In the genomic region with DNA sequence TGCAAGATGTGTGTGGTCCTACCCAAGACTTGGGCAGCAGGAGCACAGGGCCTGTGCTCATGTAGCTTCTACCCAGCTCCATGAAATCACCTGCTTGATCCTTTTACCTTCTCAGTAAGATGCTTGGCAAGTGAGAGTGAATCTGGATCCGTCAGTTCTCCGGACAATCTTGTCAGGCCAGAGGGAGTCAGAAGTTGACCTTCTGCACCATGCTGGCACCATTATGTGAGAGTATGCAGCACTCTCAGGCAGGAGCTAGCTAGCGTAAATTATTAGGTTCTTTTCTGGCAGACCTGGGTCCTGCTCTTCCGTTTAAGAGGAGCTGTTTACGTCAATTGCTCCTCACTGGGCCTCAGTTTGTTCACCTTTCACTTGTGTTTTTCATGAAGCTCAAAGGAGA, we compare ENCODE assay signal across 20 cellular contexts. TPM values are rescaled to one million over a fixed set of nuclear protein-coding genes. Genes with fewer than 3 reads are reported as not detected.
DNase-seq lines count a peak whose midpoint lies in the region; ATAC-seq and TF ChIP-seq lines count a peak whose summit lies in the region.
"Had no signal": no experiment of that assay in that cellular context is flagged by ENCODE, and none has a peak within 500 bp of the region (broad histone marks: within the 10 kb centered on the region; RNA-seq: fewer than 3 reads in every experiment).

No MANE protein-coding gene starts in this region.

- H3K9me3 ChIP-seq in T-helper 17 cell (ENCODE audit: control insufficient read depth, low read length, poor library complexity, severe bottlenecking) = no peaks in the 10 kb centered on the region
- no peaks in the 10 kb centered on the region for H3K9me3 ChIP-seq in BE2C
- H3K9me3 ChIP-seq: pancreas, testis had no signal

- no peaks in the 10 kb centered on the region for H3K9me3 Mint-ChIP-seq in activated naive CD4-positive, alpha-beta T cell treated with anti-CD3 and anti-CD28 coated beads for 36 hours
- no peaks in the 10 kb centered on the region for H3K9me3 Mint-ChIP-seq in activated naive CD4-positive, alpha-beta T cell treated with anti-CD3 and anti-CD28 coated beads, Interleukin-2, amount 10 ng/mL, durations not matched to agents 7 days and 5 days
- no peaks in the 10 kb centered on the region for H3K9me3 Mint-ChIP-seq in memory B cell
- no peaks in the 10 kb centered on the region for H3K9me3 Mint-ChIP-seq in stimulated activated memory B cell treated with anti-CD40 and anti-IgM and Interleukin-4, amounts not matched to agents 10 μg/mL and 1 μg/mL and 100 μg/mL, for 72 hours

- ATAC-seq in T-helper 17 cell (no peak), memory B cell (ENCODE audit: low read depth) (no peak)
- no peak for ATAC-seq in stimulated activated memory B cell treated with anti-CD40 and anti-IgM and Interleukin-4, amounts not matched to agents 10 μg/mL and 1 μg/mL and 100 μg/mL, for 72 hours

- H3K36me3 Mint-ChIP-seq in activated naive CD4-positive, alpha-beta T cell treated with anti-CD3 and anti-CD28 coated beads for 36 hours (ENCODE audit: low read depth) = no peaks in the 10 kb centered on the region
- peaks cover 8% of the 10 kb centered on the region for H3K36me3 Mint-ChIP-seq in activated naive CD4-positive, alpha-beta T cell treated with anti-CD3 and anti-CD28 coated beads, Interleukin-2, amount 10 ng/mL, durations not matched to agents 7 days and 5 days
- H3K36me3 Mint-ChIP-seq in T-helper 17 cell (ENCODE audit: low read depth) (no peaks in the 10 kb centered on the region), memory B cell (no peaks in the 10 kb centered on the region)
- H3K36me3 Mint-ChIP-seq in stimulated activated memory B cell treated with anti-CD40 and anti-IgM and Interleukin-4, amounts not matched to agents 10 μg/mL and 1 μg/mL and 100 μg/mL, for 72 hours = no peaks in the 10 kb centered on the region

- H3K4me1 Mint-ChIP-seq in activated naive CD4-positive, alpha-beta T cell treated with anti-CD3 and anti-CD28 coated beads for 36 hours (ENCODE audit: low read depth) = peaks cover 44% of the 10 kb centered on the region
- H3K4me1 Mint-ChIP-seq in activated naive CD4-positive, alpha-beta T cell treated with anti-CD3 and anti-CD28 coated beads, Interleukin-2, amount 10 ng/mL, durations not matched to agents 7 days and 5 days = peaks cover 56% of the 10 kb centered on the region
- peaks cover 40% of the 10 kb centered on the region for H3K4me1 Mint-ChIP-seq in T-helper 17 cell
- H3K4me1 Mint-ChIP-seq in memory B cell = peaks cover 19% of the 10 kb centered on the region
- peaks cover 52% of the 10 kb centered on the region for H3K4me1 Mint-ChIP-seq in stimulated activated memory B cell treated with anti-CD40 and anti-IgM and Interleukin-4, amounts not matched to agents 10 μg/mL and 1 μg/mL and 100 μg/mL, for 72 hours

- H3K36me3 ChIP-seq in BE2C = no peaks in the 10 kb centered on the region
- H3K36me3 ChIP-seq: pancreas had no signal

- DNase-seq in activated naive CD4-positive, alpha-beta T cell treated with anti-CD3 and anti-CD28 coated beads for 36 hours = no peak
- no peak for DNase-seq in activated naive CD4-positive, alpha-beta T cell treated with anti-CD3 and anti-CD28 coated beads, Interleukin-2, amount 10 ng/mL, durations not matched to agents 7 days and 5 days
- DNase-seq in T-helper 17 cell = no peak
- no peak for DNase-seq in memory B cell (ENCODE audit: low spot score in 2 of 2)
- no peak for DNase-seq in activated CD4-positive, CD25-positive, alpha-beta regulatory T cell (lab: John Stamatoyannopoulos, UW)
- DNase-seq in mesenteric fat pad (ENCODE audit: low spot score) = no peak
- DNase-seq in BE2C = no peak
- DNase-seq: activated CD8-positive, alpha-beta memory T cell treated with anti-CD3 and anti-CD28 coated beads, Interleukin-2, amount 10 ng/mL, durations not matched to agents 7 days and 5 days; activated naive CD4-positive, alpha-beta T cell; foreskin fibroblast; GDM1; pancreas; stimulated activated CD4-positive, alpha-beta T cell treated with anti-CD3 and anti-CD28 coated beads, Interleukin-4, amount 100 ng/mL, for 24 hours; testis had no signal

- no peak overlapping the region for H3K4me3 ChIP-seq in BE2C (ENCODE audit: low read depth, low read length)
- H3K4me3 ChIP-seq: pancreas, SK-N-MC, testis had no signal

- TF ChIP-seq CTCF in BE2C (IDR thresholded peaks at IDR 0.05; ENCODE audit: low read depth, low read length) = no peak

- no peaks in the 10 kb centered on the region for H3K27me3 Mint-ChIP-seq in activated naive CD4-positive, alpha-beta T cell treated with anti-CD3 and anti-CD28 coated beads for 36 hours (ENCODE audit: low read depth)
- H3K27me3 Mint-ChIP-seq in activated naive CD4-positive, alpha-beta T cell treated with anti-CD3 and anti-CD28 coated beads, Interleukin-2, amount 10 ng/mL, durations not matched to agents 7 days and 5 days = peaks cover 3% of the 10 kb centered on the region
- H3K27me3 Mint-ChIP-seq in T-helper 17 cell (no peaks in the 10 kb centered on the region), memory B cell (no peaks in the 10 kb centered on the region)
- H3K27me3 Mint-ChIP-seq in stimulated activated memory B cell treated with anti-CD40 and anti-IgM and Interleukin-4, amounts not matched to agents 10 μg/mL and 1 μg/mL and 100 μg/mL, for 72 hours = no peaks in the 10 kb centered on the region
- H3K27me3 Mint-ChIP-seq: activated CD8-positive, alpha-beta memory T cell treated with anti-CD3 and anti-CD28 coated beads, Interleukin-2, amount 10 ng/mL, durations not matched to agents 7 days and 5 days had no signal

- intact Hi-C loops in activated naive CD4-positive, alpha-beta T cell treated with anti-CD3 and anti-CD28 coated beads for 36 hours (cut with micrococcal nuclease) = no loop called here

- H3K27ac Mint-ChIP-seq in activated naive CD4-positive, alpha-beta T cell treated with anti-CD3 and anti-CD28 coated beads for 36 hours = peak overlapping the region; percentile 28
- H3K27ac Mint-ChIP-seq in activated naive CD4-positive, alpha-beta T cell treated with anti-CD3 and anti-CD28 coated beads, Interleukin-2, amount 10 ng/mL, durations not matched to agents 7 days and 5 days = no peak overlapping the region
- H3K27ac Mint-ChIP-seq in T-helper 17 cell (peak overlapping the region; percentile 98), memory B cell (peak overlapping the region; percentile 79)
- peak overlapping the region; percentile 58 for H3K27ac Mint-ChIP-seq in stimulated activated memory B cell treated with anti-CD40 and anti-IgM and Interleukin-4, amounts not matched to agents 10 μg/mL and 1 μg/mL and 100 μg/mL, for 72 hours

- CTCF ChIA-PET in activated naive CD4-positive, alpha-beta T cell treated with anti-CD3 and anti-CD28 coated beads for 36 hours (lab: Charles Lee) = interaction anchor here (1.8 kb wide), 1 partner anchor 131 kb away, joined by 7 read pairs; the partner anchor contains the start of gene LSM11
- CTCF ChIA-PET in activated naive CD4-positive, alpha-beta T cell treated with anti-CD3 and anti-CD28 coated beads, Interleukin-2, amount 10 ng/mL, durations not matched to agents 7 days and 5 days (lab: Charles Lee) = interaction anchor here (0.5 to 0.8 kb wide), 2 partner anchors 19 to 55 kb away, joined by 3 read pairs; no protein-coding TSS in a partner anchor

- H3K27me3 ChIP-seq in BE2C = 0 out of 2 replicates have a peak, but pooled peaks cover 7% of the 10 kb centered on the region
- H3K27me3 ChIP-seq: pancreas, testis had no signal

- no peaks in the 10 kb centered on the region for H3K4me1 ChIP-seq in BE2C
- H3K4me1 ChIP-seq: pancreas, testis had no signal

- no peak overlapping the region for H3K4me3 Mint-ChIP-seq in activated naive CD4-positive, alpha-beta T cell treated with anti-CD3 and anti-CD28 coated beads for 36 hours
- no peak overlapping the region for H3K4me3 Mint-ChIP-seq in activated naive CD4-positive, alpha-beta T cell treated with anti-CD3 and anti-CD28 coated beads, Interleukin-2, amount 10 ng/mL, durations not matched to agents 7 days and 5 days
- H3K4me3 Mint-ChIP-seq in T-helper 17 cell (no peak overlapping the region), memory B cell (no peak overlapping the region)
- H3K4me3 Mint-ChIP-seq in stimulated activated memory B cell treated with anti-CD40 and anti-IgM and Interleukin-4, amounts not matched to agents 10 μg/mL and 1 μg/mL and 100 μg/mL, for 72 hours = no peak overlapping the region

RNA-seq across cellular contexts. Expression of gene ADAM19, which starts 37.0 kb away (rescaled TPM):
- total RNA-seq in activated naive CD4-positive, alpha-beta T cell treated with anti-CD3 and anti-CD28 coated beads for 36 hours = 10 to 100 TPM; 37.3 to 39.3 TPM
- total RNA-seq in T-helper 17 cell = 100 to 1,000 TPM; 130 to 140 TPM
- 9.4 TPM for total RNA-seq in mesenteric fat pad
- 0.62 TPM for polyA plus RNA-seq in BE2C (2012; ENCODE audit: insufficient read depth, insufficient read length, low read depth)

RNA-seq across cellular contexts. Expression of gene SOX30, which starts 39.7 kb away (rescaled TPM):
- total RNA-seq in activated naive CD4-positive, alpha-beta T cell treated with anti-CD3 and anti-CD28 coated beads for 36 hours = under 1 TPM; 0.36 to 0.57 TPM
- total RNA-seq in T-helper 17 cell (under 1 TPM in 1 of 2 donors, not detected in 1; 0.44 TPM), mesenteric fat pad (not detected)
- not detected for polyA plus RNA-seq in BE2C (2012; ENCODE audit: insufficient read depth, insufficient read length, low read depth)
- total RNA-seq: mononuclear cell, NCI-H460, pancreas had no signal

RNA-seq across cellular contexts. Expression of gene C5orf52, which starts 58.8 kb away (rescaled TPM):
- total RNA-seq in activated naive CD4-positive, alpha-beta T cell treated with anti-CD3 and anti-CD28 coated beads for 36 hours = not detected
- not detected for total RNA-seq in T-helper 17 cell
- not detected for total RNA-seq in mesenteric fat pad
- not detected for polyA plus RNA-seq in BE2C (2012; ENCODE audit: insufficient read depth, insufficient read length, low read depth)
- total RNA-seq: activated CD8-positive, alpha-beta memory T cell treated with anti-CD3 and anti-CD28 coated beads, Interleukin-2, amount 10 ng/mL, durations not matched to agents 7 days and 5 days; astrocyte; mononuclear cell; NCI-H460; OCI-LY7; pancreas had no signal
- polyA plus RNA-seq: pancreas had no signal
